ENCODE assay signal across 8 cellular contexts in genomic region chr10:112952282-112952991, GRCh38. TPM values are rescaled to one million over a fixed set of nuclear protein-coding genes. Genes with fewer than 3 reads are reported as not detected.
DNase-seq lines count a peak whose midpoint lies in the region; ATAC-seq and TF ChIP-seq lines count a peak whose summit lies in the region.

No MANE protein-coding gene starts in this region.

- H3K9me3 ChIP-seq in T-helper 17 cell (ENCODE audit: control insufficient read depth, low read length, poor library complexity, severe bottlenecking) (no peaks in the 10 kb centered on the region), fibroblast of lung (ENCODE audit: control insufficient read depth, insufficient read depth, low read depth, low read length) (no peaks in the 10 kb centered on the region), neural progenitor cell (ENCODE audit: low read depth) (no peaks in the 10 kb centered on the region)

- no peak for DNase-seq in T-helper 17 cell
- peak in 1 of 2 donors; percentile 51 for DNase-seq in fibroblast of lung (ENCODE audit: low read depth in 2 of 2)
- DNase-seq in neural progenitor cell (ENCODE audit: low spot score) = peak; percentile 78
- no peak for DNase-seq in HT-29 (ENCODE audit: low spot score)

- peak overlapping the region; percentile 93 for H3K27ac Mint-ChIP-seq in T-helper 17 cell
- peak overlapping the region; percentile 100 for H3K27ac Mint-ChIP-seq in neural progenitor cell

- H3K27me3 ChIP-seq in fibroblast of lung (ENCODE audit: control insufficient read depth, insufficient read depth, low read length) = no peaks in the 10 kb centered on the region
- no peaks in the 10 kb centered on the region for H3K27me3 ChIP-seq in neural progenitor cell

- TF ChIP-seq CTCF in fibroblast of lung (conservative IDR thresholded peaks at IDR 0.05 in 1 of 2, IDR thresholded peaks at IDR 0.05 in 1 of 2; ENCODE audit: low read depth in 1 of 2, low read length in 2 of 2) = no peak
- no peak for TF ChIP-seq CTCF in neural progenitor cell (IDR thresholded peaks at IDR 0.05)

- H3K27me3 Mint-ChIP-seq in T-helper 17 cell (peaks cover 40% of the 10 kb centered on the region), neural progenitor cell (ENCODE audit: insufficient read depth, low read depth) (peaks cover 3% of the 10 kb centered on the region)

- H3K4me2 ChIP-seq in fibroblast of lung (ENCODE audit: extremely low read depth, insufficient read depth, low read length) (peak overlapping the region; percentile 97), neural progenitor cell (peak overlapping the region; percentile 94)

- H3K36me3 ChIP-seq in fibroblast of lung (ENCODE audit: control insufficient read depth, insufficient read depth, low read length) (no peaks in the 10 kb centered on the region), neural progenitor cell (no peaks in the 10 kb centered on the region)

- H3F3A ChIP-seq in neural progenitor cell (ENCODE audit: low read depth) = peaks cover 81% of the 10 kb centered on the region

- H3K4me3 ChIP-seq in GM08714 (ENCODE audit: low read length) (peak overlapping the region; percentile 66), fibroblast of lung (replicated peaks in 1 of 4; ENCODE audit: control extremely low read depth in 1 of 4, insufficient read depth in 1 of 4, low read depth in 3 of 4, low read length in 4 of 4) (peak overlapping the region; percentile 75 to 96 (median 87)), neural progenitor cell (peak overlapping the region; percentile 95)

- H3K4me3 Mint-ChIP-seq in T-helper 17 cell = peak overlapping the region; percentile 98
- peak overlapping the region; percentile 96 for H3K4me3 Mint-ChIP-seq in neural progenitor cell

- no peaks in the 10 kb centered on the region for H4K20me1 ChIP-seq in fibroblast of lung (ENCODE audit: control insufficient read depth, extremely low read depth, insufficient read depth, low read length)
- peaks cover 26% of the 10 kb centered on the region for H4K20me1 ChIP-seq in neural progenitor cell (ENCODE audit: low read depth)

- ATAC-seq in T-helper 17 cell = no peak
- ATAC-seq in GM18873 (IDR thresholded peaks at IDR 0.05; ENCODE audit: low FRiP score, unreplicated experiment) = no peak
- no peak for ATAC-seq in GM19397 (IDR thresholded peaks at IDR 0.05; ENCODE audit: unreplicated experiment)
- no peak for ATAC-seq in GM21723 (IDR thresholded peaks at IDR 0.05; ENCODE audit: unreplicated experiment)

- H3K9ac ChIP-seq in fibroblast of lung (ENCODE audit: insufficient read depth, low read length) = peak overlapping the region; percentile 90
- peak overlapping the region; percentile 76 for H3K9ac ChIP-seq in neural progenitor cell

- peak overlapping the region; percentile 98 for H3K27ac ChIP-seq in fibroblast of lung (ENCODE audit: insufficient read depth, low read length)
- H3K27ac ChIP-seq in neural progenitor cell = peak overlapping the region; percentile 99

- H3K36me3 Mint-ChIP-seq in T-helper 17 cell (ENCODE audit: low read depth) (peaks cover 11% of the 10 kb centered on the region), neural progenitor cell (peaks cover 4% of the 10 kb centered on the region)

- peaks cover 27% of the 10 kb centered on the region for H3K4me1 Mint-ChIP-seq in T-helper 17 cell
- H3K4me1 Mint-ChIP-seq in neural progenitor cell = peaks cover 61% of the 10 kb centered on the region

- H2AFZ ChIP-seq in fibroblast of lung (ENCODE audit: low read length) (no peak overlapping the region), neural progenitor cell (replicated peaks) (no peak overlapping the region)

- H3K79me2 ChIP-seq in fibroblast of lung (ENCODE audit: control insufficient read depth, insufficient read depth, low read length) (peaks cover 58% of the 10 kb centered on the region), neural progenitor cell (ENCODE audit: low read depth) (peaks cover 68% of the 10 kb centered on the region)

- H3K9me3 Mint-ChIP-seq in neural progenitor cell = no peaks in the 10 kb centered on the region

- peaks cover 14% of the 10 kb centered on the region for H3K4me1 ChIP-seq in fibroblast of lung (ENCODE audit: control insufficient read depth, extremely low read depth, insufficient read depth, low read length)
- peaks cover 63% of the 10 kb centered on the region for H3K4me1 ChIP-seq in neural progenitor cell

RNA-seq across cellular contexts. Expression of gene TCF7L2, which starts 2.4 kb away (rescaled TPM):
- 1 to 10 TPM; 3.1 to 3.9 TPM for total RNA-seq in T-helper 17 cell
- total RNA-seq in fibroblast of lung = 4.1 and 5.0 TPM in 2 replicates
- polyA plus RNA-seq in fibroblast of lung = 3.4 and 4.7 TPM in 2 replicates
- 12.4 and 15.6 TPM in 2 replicates for polyA plus RNA-seq in fibroblast of lung (2012)
- polyA minus RNA-seq in fibroblast of lung (ENCODE audit: low replicate concordance) = 14.9 and 19.3 TPM in 2 replicates
- total RNA-seq in neural progenitor cell (ENCODE audit: low replicate concordance) = 11.0 and 12.3 TPM in 2 replicates
- total RNA-seq in HT-29 (2014; rRNA removed; shearing (Covaris generic)) = 13.8 and 16.5 TPM in 2 replicates
